23 cellular contexts compared by ENCODE assay signal in the genomic region with DNA sequence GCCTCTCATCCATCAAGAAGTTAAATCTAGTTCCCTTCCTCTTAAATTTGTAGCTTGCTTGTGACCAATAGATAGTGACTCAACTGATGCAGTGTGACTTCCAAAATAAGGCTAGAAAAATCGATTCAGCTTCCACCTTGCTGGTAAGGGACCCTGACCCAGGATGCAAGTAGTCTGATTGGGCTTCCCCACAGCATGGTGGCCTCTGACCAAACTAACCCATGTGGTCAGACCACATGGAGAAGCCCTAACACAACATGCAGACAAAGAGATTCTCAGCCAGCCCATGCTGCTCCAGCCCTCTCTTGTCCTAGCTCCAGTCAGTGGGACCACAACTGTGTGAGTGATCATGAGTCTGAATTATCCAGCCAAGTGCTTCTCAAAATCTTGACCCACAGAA.
"Had no signal": no experiment of that assay in that cellular context is flagged by ENCODE, and none has a peak within 500 bp of the region (broad histone marks: within the 10 kb centered on the region; RNA-seq: fewer than 3 reads in every experiment).

No MANE protein-coding gene starts in this region.

- H3K9me3 ChIP-seq: Peyer's patch, SJCRH30 had no signal

- H3K27me3 Mint-ChIP-seq: IgD-negative memory B cell, T-cell had no signal

- DNase-seq: Kasumi-1, MM.1S, NCI-H1092 treated with DMSO at 0.1 percent for 48 hours, NCI-H1436, NCI-H187, NCI-H2029, NCI-H2081 treated with DMSO at 0.1 percent for 48 hours, NCI-H2171 treated with DMSO at 0.1 percent for 48 hours, NCI-H345, NCI-H446 treated with DMSO at 0.1 percent for 48 hours, NCI-H510A treated with DMSO at 0.1 percent for 48 hours, NCI-H526, PC-9, Peyer's patch, SHP77 treated with DMSO at 0.1 percent for 48 hours, SJCRH30, SW 1271, T-cell had no signal

- H3K27me3 ChIP-seq: Peyer's patch, SJCRH30 had no signal

- H3K4me1 ChIP-seq: Peyer's patch, SJCRH30 had no signal

- H3K4me3 ChIP-seq: K562, PC-9, Peyer's patch, SJCRH30 had no signal

- H3K4me1 Mint-ChIP-seq: IgD-negative memory B cell, T-cell had no signal

- ATAC-seq: K562, Right ventricle myocardium inferior, T-cell had no signal

- H3K36me3 Mint-ChIP-seq: T-cell had no signal

- H3K27ac ChIP-seq: HL-60, KMS-11, PC-9, Peyer's patch, SJCRH30 had no signal

- H2AFZ ChIP-seq: PC-9 had no signal

- H3K9ac ChIP-seq: KMS-11 had no signal

- H3K4me3 Mint-ChIP-seq: T-cell had no signal

- H3K36me3 ChIP-seq: Peyer's patch, SJCRH30 had no signal

- H3K4me2 ChIP-seq: KMS-11, PC-9 had no signal

- H3K27ac Mint-ChIP-seq: IgD-negative memory B cell, T-cell had no signal
